Comparison of ENCODE assay signal across 8 cellular contexts in genomic region chr3:43769471-43770425, GRCh38.
DNase-seq lines count a peak whose midpoint lies in the region; ATAC-seq and TF ChIP-seq lines count a peak whose summit lies in the region.

No MANE protein-coding gene starts in this region.

- H3K9me3 Mint-ChIP-seq in activated CD4-positive, alpha-beta memory T cell treated with anti-CD3 and anti-CD28 coated beads, Interleukin-2, amount 10 ng/mL, durations not matched to agents 7 days and 5 days, result no peaks in the 10 kb centered on the region

- H3K4me1 ChIP-seq in right lobe of liver, result peaks cover 0 to 24% (median 0%) of the 10 kb centered on the region in 4 donors

- H3K36me3 ChIP-seq in right lobe of liver, result no peaks in the 10 kb centered on the region

- POLR2A ChIA-PET in activated CD4-positive, alpha-beta memory T cell treated with anti-CD3 and anti-CD28 coated beads, Interleukin-2, amount 10 ng/mL, durations not matched to agents 7 days and 5 days (lab: Charles Lee), result no interaction called here

- H3K27me3 Mint-ChIP-seq in activated CD4-positive, alpha-beta memory T cell treated with anti-CD3 and anti-CD28 coated beads, Interleukin-2, amount 10 ng/mL, durations not matched to agents 7 days and 5 days, result peaks cover 9% of the 10 kb centered on the region

- peak overlapping the region in 2 of 3 donors; percentile 48 to 69 for H3K27ac ChIP-seq in right lobe of liver

- intact Hi-C loops in right lobe of liver (cut with DNase I), result no loop called here

- peak overlapping the region in 1 of 3 donors; percentile 35 for H3K4me3 ChIP-seq in right lobe of liver

- peak; percentile 50 for ATAC-seq in HG03159 (IDR thresholded peaks at IDR 0.05; ENCODE audit: unreplicated experiment)
- peak; percentile 75 to 90 (median 86) for ATAC-seq in right lobe of liver
- ATAC-seq in HG02973 (IDR thresholded peaks at IDR 0.05; ENCODE audit: unreplicated experiment), result no peak

- H3K36me3 Mint-ChIP-seq in activated CD4-positive, alpha-beta memory T cell treated with anti-CD3 and anti-CD28 coated beads, Interleukin-2, amount 10 ng/mL, durations not matched to agents 7 days and 5 days (ENCODE audit: low read depth), result no peaks in the 10 kb centered on the region

- TF ChIP-seq CTCF in right lobe of liver (IDR thresholded peaks at IDR 0.05), result peak; percentile 80 to 98 (median 94)

- WGBS in right lobe of liver (ENCODE audit: insufficient coverage, low coverage, low lambda C conversion rate, missing lambda C conversion rate), result 5% methylated on average over 8 of the region's 27 CpGs

- CTCF ChIA-PET in activated CD4-positive, alpha-beta memory T cell treated with anti-CD3 and anti-CD28 coated beads, Interleukin-2, amount 10 ng/mL, durations not matched to agents 7 days and 5 days (lab: Charles Lee), result interaction anchor here (0.6 to 1.8 kb wide), 15 partner anchors 12 to 601 kb away, joined by 3 to 6 read pairs (median 3); no protein-coding TSS in a partner anchor

- H3K27ac Mint-ChIP-seq in activated CD4-positive, alpha-beta memory T cell treated with anti-CD3 and anti-CD28 coated beads, Interleukin-2, amount 10 ng/mL, durations not matched to agents 7 days and 5 days, result peak overlapping the region; percentile 16

- DNase-seq in DMS79 treated with DMSO at 0.1 percent for 48 hours (lab: John Stamatoyannopoulos, UW) (peak; percentile 68), NCI-H748 (lab: John Stamatoyannopoulos, UW; ENCODE audit: unreplicated experiment) (peak; percentile 79), ecto neural progenitor cell (ENCODE audit: low spot score) (peak; percentile 97), right lobe of liver (peak; percentile 94 to 95 (median 94))
- DNase-seq in activated CD4-positive, alpha-beta memory T cell treated with anti-CD3 and anti-CD28 coated beads, Interleukin-2, amount 10 ng/mL, durations not matched to agents 7 days and 5 days, result peak; percentile 75
- peak; percentile 76 for DNase-seq in stimulated activated CD4-positive, alpha-beta T cell treated with anti-CD3 and anti-CD28 coated beads, Interleukin-4, amount 100 ng/mL, for 24 hours

- no peak for TF ChIP-seq POLR2A in right lobe of liver (IDR thresholded peaks at IDR 0.05)

- no peaks in the 10 kb centered on the region for H3K27me3 ChIP-seq in right lobe of liver

- H3K9me3 ChIP-seq in right lobe of liver, result no peaks in the 10 kb centered on the region

- peaks cover 21% of the 10 kb centered on the region for H3K4me1 Mint-ChIP-seq in activated CD4-positive, alpha-beta memory T cell treated with anti-CD3 and anti-CD28 coated beads, Interleukin-2, amount 10 ng/mL, durations not matched to agents 7 days and 5 days

- no peak overlapping the region for H3K4me3 Mint-ChIP-seq in activated CD4-positive, alpha-beta memory T cell treated with anti-CD3 and anti-CD28 coated beads, Interleukin-2, amount 10 ng/mL, durations not matched to agents 7 days and 5 days
